ENCODE assay signal across 40 cellular contexts in the genomic region with DNA sequence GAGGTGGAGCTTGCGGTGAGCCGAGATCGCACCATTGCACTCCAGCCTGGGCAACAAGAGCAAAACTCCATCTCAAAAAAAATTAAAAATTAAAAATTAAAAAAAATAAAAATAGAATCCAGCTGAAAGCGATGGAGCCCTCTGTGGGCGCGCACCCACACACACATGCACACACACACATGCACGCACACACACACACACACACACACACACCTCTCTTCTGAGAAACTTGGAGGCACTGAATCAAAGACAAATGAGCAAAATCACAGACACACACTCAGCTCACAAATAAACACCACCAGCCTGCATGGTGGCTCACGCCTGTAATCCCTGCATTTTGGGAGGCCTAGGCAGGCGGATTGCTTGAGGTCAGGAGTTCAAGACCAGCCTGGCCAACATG. TPM values are rescaled to one million over a fixed set of nuclear protein-coding genes. Genes with fewer than 3 reads are reported as not detected.
"Had no signal": no experiment of that assay in that cellular context is flagged by ENCODE, and none has a peak within 500 bp of the region (broad histone marks: within the 10 kb centered on the region; RNA-seq: fewer than 3 reads in every experiment).

No MANE protein-coding gene starts in this region.

- H3K4me3 ChIP-seq: MG63 had no signal

- DNase-seq: Karpas-422, Kasumi-1, MG63, MM.1S, MV-4-11, NCI-H1048, NCI-H1092, NCI-H1092 treated with DMSO at 0.1 percent for 48 hours, NCI-H1105, NCI-H1105 treated with DMSO at 0.1 percent for 48 hours, NCI-H1417, NCI-H1417 treated with DMSO at 0.1 percent for 48 hours, NCI-H1436, NCI-H1436 treated with DMSO at 0.1 percent for 48 hours, NCI-H146, NCI-H1694, NCI-H1694 treated with DMSO at 0.1 percent for 48 hours, NCI-H187, NCI-H187 treated with DMSO at 0.1 percent for 48 hours, NCI-H1930, NCI-H2029, NCI-H2029 treated with DMSO at 0.1 percent for 48 hours, NCI-H2081, NCI-H2081 treated with DMSO at 0.1 percent for 48 hours, NCI-H2107, NCI-H2171, NCI-H2171 treated with DMSO at 0.1 percent for 48 hours, NCI-H2227 treated with DMSO at 0.1 percent for 48 hours, NCI-H226, NCI-H345, NCI-H446, NCI-H446 treated with DMSO at 0.1 percent for 48 hours, NCI-H510A, NCI-H510A treated with DMSO at 0.1 percent for 48 hours, NCI-H524, NCI-H524 treated with DMSO at 0.1 percent for 48 hours had no signal

- H3K36me3 ChIP-seq: MG63 had no signal

RNA-seq across cellular contexts. Expression of a gene that starts 9.6 kb away (rescaled TPM):
- total RNA-seq: LHCN-M2, M059J, MCF 10A, NCI-H460 had no signal

RNA-seq across cellular contexts. Expression of a gene that starts 20.0 kb away (rescaled TPM):
- total RNA-seq: LHCN-M2, M059J, MCF 10A, NCI-H460 had no signal

RNA-seq across cellular contexts. Expression of a gene that starts 21.0 kb away (rescaled TPM):
- total RNA-seq: LHCN-M2, M059J, MCF 10A, NCI-H460 had no signal

RNA-seq across cellular contexts. Expression of a gene that starts 32.7 kb away (rescaled TPM):
- total RNA-seq: LHCN-M2, M059J, MCF 10A, NCI-H460 had no signal
